21 cellular contexts compared by ENCODE assay signal in genomic region chr10:24824124-24824523, GRCh38.
DNase-seq lines count a peak whose midpoint lies in the region; ATAC-seq, FAIRE-seq and TF ChIP-seq lines count a peak whose summit lies in the region.
"Had no signal": no experiment of that assay in that cellular context is flagged by ENCODE, and none has a peak within 500 bp of the region (broad histone marks: within the 10 kb centered on the region; RNA-seq: fewer than 3 reads in every experiment).

No MANE protein-coding gene starts in this region.

- H3K23ac ChIP-seq in H9 (ENCODE audit: insufficient read length, low read depth, low read length): no peak overlapping the region

- H4K91ac ChIP-seq in H9 (ENCODE audit: insufficient read length, low read depth, low read length): no peak overlapping the region

- no peak overlapping the region for H2AK5ac ChIP-seq in H9 (ENCODE audit: insufficient read length, low read length)

- H3K14ac ChIP-seq in H9 (ENCODE audit: insufficient read depth, low read length): no peak overlapping the region

- H3K9me3 Mint-ChIP-seq in activated T-helper 17 cell treated with anti-CD3 and anti-CD28 coated beads, Interleukin-2, amount 50 U/mL, for 72 hours: no peaks in the 10 kb centered on the region
- no peaks in the 10 kb centered on the region for H3K9me3 Mint-ChIP-seq in H9
- H3K9me3 Mint-ChIP-seq: CD4-positive, alpha-beta T cell; IgD-negative memory B cell had no signal

- peak overlapping the region; percentile 73 for H3K27ac Mint-ChIP-seq in activated T-helper 17 cell treated with anti-CD3 and anti-CD28 coated beads, Interleukin-2, amount 50 U/mL, for 72 hours
- no peak overlapping the region; a peak in 1 of 7 replicates for H3K27ac Mint-ChIP-seq in H9
- H3K27ac Mint-ChIP-seq: CD4-positive, alpha-beta T cell; IgD-negative memory B cell had no signal

- peak overlapping the region; percentile 9 for H3K4me3 Mint-ChIP-seq in activated T-helper 17 cell treated with anti-CD3 and anti-CD28 coated beads, Interleukin-2, amount 50 U/mL, for 72 hours
- no peak overlapping the region for H3K4me3 Mint-ChIP-seq in H9
- H3K4me3 Mint-ChIP-seq: CD4-positive, alpha-beta T cell; IgD-negative memory B cell; neural crest cell had no signal

- H3K23me2 ChIP-seq in H9 (ENCODE audit: insufficient read length, low read depth, low read length, poor library complexity, severe bottlenecking): no peaks in the 10 kb centered on the region

- H3K27me3 ChIP-seq in foreskin keratinocyte (no peaks in the 10 kb centered on the region), H9 (ENCODE audit: insufficient read depth, low read length) (no peaks in the 10 kb centered on the region)
- H3K27me3 ChIP-seq: gastrocnemius medialis, SJCRH30, testis had no signal

- peak; percentile 70 for ATAC-seq in activated T-helper 17 cell treated with anti-CD3 and anti-CD28 coated beads, Interleukin-2, amount 50 U/mL, for 72 hours (replicated peaks)
- ATAC-seq in foreskin keratinocyte (peak; percentile 35), HG03342 (IDR thresholded peaks at IDR 0.05; ENCODE audit: unreplicated experiment) (no peak)
- ATAC-seq: gastrocnemius medialis, lower lobe of right lung had no signal

- H2BK5ac ChIP-seq in H9 (ENCODE audit: insufficient read length, low read length): no peak overlapping the region

- H4K20me1 ChIP-seq in H9 (ENCODE audit: control insufficient read depth, insufficient read depth, insufficient read length): no peaks in the 10 kb centered on the region

- H2BK15ac ChIP-seq in H9 (ENCODE audit: low read depth, low read length): no peak overlapping the region

- no peaks in the 10 kb centered on the region for H3K9me3 ChIP-seq in H9 (ENCODE audit: control insufficient read depth, low read depth, low read length)
- H3K9me3 ChIP-seq: gastrocnemius medialis, lower lobe of right lung, prostate gland, SJCRH30, testis had no signal

- H3K27me3 Mint-ChIP-seq in activated T-helper 17 cell treated with anti-CD3 and anti-CD28 coated beads, Interleukin-2, amount 50 U/mL, for 72 hours: no peaks in the 10 kb centered on the region
- peaks cover 1% of the 10 kb centered on the region; the same call in 1 of the 2 replicates for H3K27me3 Mint-ChIP-seq in H9 (ENCODE audit: low read depth)
- H3K27me3 Mint-ChIP-seq: CD4-positive, alpha-beta T cell; IgD-negative memory B cell had no signal

- no peak overlapping the region for H3K4me2 ChIP-seq in H9 (ENCODE audit: insufficient read depth, insufficient read length, low read length)

- H3T11ph ChIP-seq in H9 (ENCODE audit: low read length): no peak overlapping the region

- H3K4ac ChIP-seq in H9 (ENCODE audit: low read depth, low read length): no peak overlapping the region

- H3K9ac ChIP-seq in H9 (ENCODE audit: extremely low read depth, insufficient read length, low read length): no peak overlapping the region

- H3K4me1 ChIP-seq in foreskin keratinocyte (peaks cover 58% of the 10 kb centered on the region), H9 (ENCODE audit: insufficient read depth, low read length) (no peaks in the 10 kb centered on the region)
- H3K4me1 ChIP-seq: lower lobe of right lung, prostate gland, SJCRH30, testis had no signal

- H3K56ac ChIP-seq in H9 (ENCODE audit: insufficient read length, low read depth, low read length): no peak overlapping the region

- H4K8ac ChIP-seq in H9 (replicated peaks; ENCODE audit: insufficient read length, low read depth, low read length): no peak overlapping the region

- peaks cover 29% of the 10 kb centered on the region for H3K4me1 Mint-ChIP-seq in activated T-helper 17 cell treated with anti-CD3 and anti-CD28 coated beads, Interleukin-2, amount 50 U/mL, for 72 hours
- no peaks in the 10 kb centered on the region for H3K4me1 Mint-ChIP-seq in H9

- FAIRE-seq in GM18507 (lab: Jason Lieb, UNC): peak; percentile 24
- FAIRE-seq: kidney had no signal

- DNase-seq in Daoy (ENCODE audit: low read depth): peak; percentile 3
- no peak for DNase-seq in GM18507 (ENCODE audit: extremely low spot score, insufficient read length, low read depth)
- DNase-seq in foreskin keratinocyte: peak; percentile 52 to 73
- no peak for DNase-seq in T1000 (lab: John Stamatoyannopoulos, UW)
- DNase-seq in H9: no peak
- DNase-seq: activated CD4-positive, alpha-beta T cell treated with anti-CD3 and anti-CD28 coated beads, Interleukin-2, amount 50 U/mL, for 1 hour; activated naive CD4-positive, alpha-beta T cell treated with anti-CD3 and anti-CD28 coated beads, Interleukin-2, amount 50 U/mL, for 16 hours; CD4-positive, alpha-beta T cell; cerebellar nuclear complex; gastrocnemius medialis; kidney; lower lobe of right lung; NCI-H1417 treated with DMSO at 0.1 percent for 48 hours; NCI-H446 treated with DMSO at 0.1 percent for 48 hours; SJCRH30; testis had no signal

- TF ChIP-seq CTCF in foreskin keratinocyte (conservative IDR thresholded peaks at IDR 0.05) (no peak), H9 (conservative IDR thresholded peaks at IDR 0.05) (no peak)

- H3K36me3 Mint-ChIP-seq in activated T-helper 17 cell treated with anti-CD3 and anti-CD28 coated beads, Interleukin-2, amount 50 U/mL, for 72 hours (ENCODE audit: low read depth): no peaks in the 10 kb centered on the region
- H3K36me3 Mint-ChIP-seq in H9 (ENCODE audit: insufficient read depth in 1 of 3, low read depth in 3 of 3): no peaks in the 10 kb centered on the region

- H3K27ac ChIP-seq in foreskin keratinocyte (no peak overlapping the region), H9 (ENCODE audit: insufficient read length, low read depth, low read length) (no peak overlapping the region)
- H3K27ac ChIP-seq: gastrocnemius medialis, lower lobe of right lung, prostate gland, SJCRH30, testis had no signal

- no peak overlapping the region for H2BK20ac ChIP-seq in H9 (ENCODE audit: low read depth, low read length, poor library complexity, severe bottlenecking)

- no peak overlapping the region for H4K5ac ChIP-seq in H9 (ENCODE audit: insufficient read length, low read depth, low read length)

- no peak overlapping the region for H3K18ac ChIP-seq in H9 (ENCODE audit: insufficient read length, low read depth, low read length)

- no peaks in the 10 kb centered on the region for H3K79me1 ChIP-seq in H9 (ENCODE audit: insufficient read depth, low read depth, low read length, poor library complexity, severe bottlenecking)

- no peak overlapping the region for H2BK120ac ChIP-seq in H9 (ENCODE audit: low read depth, low read length, poor library complexity, severe bottlenecking)

- H2BK12ac ChIP-seq in H9 (ENCODE audit: insufficient read length, low read depth, low read length): no peak overlapping the region

- H3K79me2 ChIP-seq in H9 (ENCODE audit: insufficient read depth, low read length): no peaks in the 10 kb centered on the region

- no peak overlapping the region for H2AFZ ChIP-seq in H9 (ENCODE audit: low read length)

Comparison
In these comparisons a context has a peak if more than half of its experiments do, and no peak if none do; other contexts are left out.
1. DNase-seq: peak in Daoy (single experiment) and foreskin keratinocyte (2 of 2); none in GM18507 (single experiment), T1000 (single experiment) and H9 (single experiment).